Comparison of ENCODE assay signal across 1 cellular context in genomic region chr13:44436589-44437337, GRCh38.
A peak's percentile ranks its signal among the peaks of the same experiment; 100 is the strongest.
TF ChIP-seq lines count a peak whose summit lies in the region.

No MANE protein-coding gene starts in this region.

TF ChIP-seq in K562, 482 proteins besides CTCF, POLR2A, EP300 and RAD21 (continued from another document):
- TF ChIP-seq NRF1 (conservative IDR thresholded peaks at IDR 0.05 in 1 of 2, IDR thresholded peaks at IDR 0.05 in 1 of 2) (peak; percentile 54 to 65; a peak in 3 of 4 replicates), PHF8 (IDR thresholded peaks at IDR 0.05; ENCODE audit: borderline replicate concordance, low read length) (peak; percentile 60; the same call in 1 of the 2 replicates), ZNF740 (CRISPR knock-in tag; IDR thresholded peaks at IDR 0.05) (no peak), ZNF740 (tag; IDR thresholded peaks at IDR 0.05) (no peak), TBP (optimal IDR thresholded peaks at IDR 0.05; ENCODE audit: low read depth, low read length) (peak; percentile 64), PTBP1 (IDR thresholded peaks at IDR 0.05; ENCODE audit: low read depth, low read length) (no peak), ZSCAN32 (CRISPR knock-in tag; IDR thresholded peaks at IDR 0.05) (no peak), MNT (conservative IDR thresholded peaks at IDR 0.05) (peak; percentile 45 to 57; a peak in 3 of 4 replicates), L3MBTL2 (IDR thresholded peaks at IDR 0.05) (peak; percentile 44; the same call in 1 of the 2 replicates), KDM5B (IDR thresholded peaks at IDR 0.05; ENCODE audit: insufficient replicate concordance, low read depth, low read length) (peak; percentile 89), TAF1 (IDR thresholded peaks at IDR 0.05; ENCODE audit: control insufficient read depth, extremely low read depth, insufficient read depth, low read length, severe bottlenecking) (peak; percentile 4), E2F6 (IDR thresholded peaks at IDR 0.05; ENCODE audit: borderline replicate concordance in 1 of 2, extremely low read depth in 1 of 2, insufficient read depth in 1 of 2, insufficient read length in 1 of 2, low read depth in 1 of 2, low read length in 1 of 2, poor library complexity in 1 of 2, severe bottlenecking in 1 of 2) (peak in 1 of 2 experiments; percentile 40), DEAF1 (CRISPR knock-in tag; IDR thresholded peaks at IDR 0.05) (0 out of 2 replicates have a peak, but pooled peaks have one; percentile 8), BHLHE40 (IDR thresholded peaks at IDR 0.05; ENCODE audit: low read length) (peak; percentile 38; the same call in 1 of the 2 replicates), VEZF1 (CRISPR knock-in tag; IDR thresholded peaks at IDR 0.05) (peak; percentile 86), RNF2 (IDR thresholded peaks at IDR 0.05) (no peak), PRDM10 (IDR thresholded peaks at IDR 0.05; ENCODE audit: partially characterized antibody) (peak; percentile 30), POLR2AphosphoS5 (IDR thresholded peaks at IDR 0.05; ENCODE audit: control insufficient read depth, insufficient read depth, low read depth, low read length) (0 out of 2 replicates have a peak, but pooled peaks have one; percentile 26), CXXC5 (CRISPR knock-in tag; IDR thresholded peaks at IDR 0.05) (0 out of 2 replicates have a peak, but pooled peaks have one; percentile 38), MAZ (CRISPR knock-in tag; conservative IDR thresholded peaks at IDR 0.05 in 1 of 2, IDR thresholded peaks at IDR 0.05 in 1 of 2) (0 out of 4 replicates have a peak, but pooled peaks of 1 of the 2 experiments have one; percentile 50), POLR2G (IDR thresholded peaks at IDR 0.05; ENCODE audit: low read depth, low read length) (peak; percentile 74), GATA2 (CRISPR knock-in tag; IDR thresholded peaks at IDR 0.05) (peak; percentile 44; the same call in 1 of the 2 replicates), EGR1 (conservative IDR thresholded peaks at IDR 0.05) (peak; percentile 64), POLR2H (tag; IDR thresholded peaks at IDR 0.05; ENCODE audit: low read depth) (0 out of 2 replicates have a peak, but pooled peaks have one; percentile 30), SRSF1 (IDR thresholded peaks at IDR 0.05; ENCODE audit: low read depth, low read length) (no peak)
